Comparison of ENCODE assay signal across 7 cellular contexts in the genomic region with DNA sequence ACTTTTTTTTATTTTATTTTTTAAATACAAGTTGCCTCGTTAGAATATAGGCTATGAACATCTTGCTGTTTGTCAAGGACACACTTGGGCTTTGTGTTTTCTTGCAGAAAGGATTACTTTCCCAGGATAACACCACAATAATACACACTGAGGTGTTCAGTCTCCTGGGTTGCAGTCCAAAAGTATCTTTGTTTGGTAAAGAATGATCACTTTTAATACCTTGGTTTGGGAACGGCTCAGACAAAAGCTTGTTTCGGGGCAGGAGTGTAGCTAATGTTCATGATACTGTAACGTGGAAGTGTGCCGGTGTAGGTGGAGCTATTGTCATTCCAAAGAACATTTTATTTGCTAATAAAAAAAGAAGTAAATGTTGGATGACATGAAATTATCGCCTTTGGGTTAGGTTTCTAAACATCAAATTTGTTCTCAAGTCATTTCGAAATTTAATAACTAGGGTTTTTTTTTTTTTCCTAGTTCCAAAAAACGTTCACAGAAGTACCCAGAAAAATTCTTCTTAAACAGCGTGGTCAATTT. TPM values are rescaled to one million over a fixed set of nuclear protein-coding genes. Genes with fewer than 3 reads are reported as not detected.
DNase-seq lines count a peak whose midpoint lies in the region; ATAC-seq, FAIRE-seq and TF ChIP-seq lines count a peak whose summit lies in the region.

No MANE protein-coding gene starts in this region.

- H3K4me3 ChIP-seq in HL-60 (replicated peaks; ENCODE audit: insufficient read depth, low read length) = peak overlapping the region; percentile 93
- peak overlapping the region; percentile 61 for H3K4me3 ChIP-seq in hepatocyte
- peak overlapping the region; percentile 67 to 94 for H3K4me3 ChIP-seq in small intestine (ENCODE audit: low read depth in 1 of 2, low read length in 2 of 2)

- FAIRE-seq in small intestine (lab: Jason Lieb, UNC) = no peak

- WGBS in hepatocyte (ENCODE audit: low lambda C conversion rate, missing lambda C conversion rate) = 30% methylated on average over 9 of the region's 9 CpGs
- WGBS in small intestine, 3 donors = 5 to 11% (median 6%) methylated on average over 9 of the region's 9 CpGs

- H3K27ac ChIP-seq in HL-60 (replicated peaks) = peak overlapping the region; percentile 92
- H3K27ac ChIP-seq in VCaP = peak overlapping the region; percentile 98
- H3K27ac ChIP-seq in hepatocyte = peak overlapping the region; percentile 97
- no peak overlapping the region for H3K27ac ChIP-seq in small intestine (ENCODE audit: low read depth in 1 of 2, low read length in 1 of 2)

- no peaks in the 10 kb centered on the region for H3K27me3 ChIP-seq in HL-60 (ENCODE audit: insufficient read depth, poor library complexity, severe bottlenecking)
- H3K27me3 ChIP-seq in hepatocyte = no peaks in the 10 kb centered on the region
- H3K27me3 ChIP-seq in small intestine (ENCODE audit: control insufficient read depth in 2 of 2, insufficient read depth in 2 of 2, low read length in 2 of 2) = no peaks in the 10 kb centered on the region

- ATAC-seq in GM21360 (IDR thresholded peaks at IDR 0.05; ENCODE audit: unreplicated experiment) = no peak

- TF ChIP-seq CTCF in HL-60 (IDR thresholded peaks at IDR 0.05; ENCODE audit: insufficient read depth, low read length) = no peak
- no peak for TF ChIP-seq CTCF in VCaP (conservative IDR thresholded peaks at IDR 0.05)
- TF ChIP-seq CTCF in hepatocyte (IDR thresholded peaks at IDR 0.05; ENCODE audit: poor library complexity) = no peak

- peaks cover 54% of the 10 kb centered on the region for H4K20me1 ChIP-seq in hepatocyte (ENCODE audit: insufficient read depth, poor library complexity, severe bottlenecking)

- H3K4me2 ChIP-seq in hepatocyte = peak overlapping the region; percentile 80

- H3K36me3 ChIP-seq in hepatocyte (replicated peaks; ENCODE audit: insufficient read depth, low read depth) (no peaks in the 10 kb centered on the region), small intestine (ENCODE audit: control insufficient read depth in 2 of 2, insufficient read depth in 2 of 2, low read length in 2 of 2) (no peaks in the 10 kb centered on the region)

- no peaks in the 10 kb centered on the region for H3K9me2 ChIP-seq in hepatocyte (replicated peaks; ENCODE audit: insufficient read depth)

- H3K4me1 ChIP-seq in hepatocyte (ENCODE audit: insufficient read depth) (peaks cover 35% of the 10 kb centered on the region), small intestine (ENCODE audit: control insufficient read depth in 2 of 2, insufficient read depth in 1 of 2, low read depth in 1 of 2, low read length in 1 of 2) (no peaks in the 10 kb centered on the region)

- no peak overlapping the region for H2AFZ ChIP-seq in hepatocyte

- H3K9me3 ChIP-seq in hepatocyte (ENCODE audit: low read depth) (no peaks in the 10 kb centered on the region), small intestine (ENCODE audit: control insufficient read depth, low read depth) (no peaks in the 10 kb centered on the region)

- peaks cover 64% of the 10 kb centered on the region for H3K79me2 ChIP-seq in hepatocyte

- DNase-seq in HL-60 (ENCODE audit: low read depth in 1 of 2, low spot score in 1 of 2) (no peak), hepatocyte (ENCODE audit: low spot score) (no peak), small intestine (peak; percentile 24), NCI-H146 (lab: John Stamatoyannopoulos, UW) (no peak), DMS 273 treated with DMSO at 0.1 percent for 48 hours (lab: John Stamatoyannopoulos, UW) (no peak)

RNA-seq across cellular contexts. Expression of a gene that starts 1.2 kb away (rescaled TPM):
- total RNA-seq in hepatocyte = 208 and 217 TPM in 2 replicates
- polyA plus RNA-seq in hepatocyte = 178 and 179 TPM in 2 replicates
- 100 to 1,000 TPM; 158 to 229 (median 162) TPM for polyA plus RNA-seq in small intestine

RNA-seq across cellular contexts. Expression of a gene that starts 34.5 kb away (rescaled TPM):
- 0.43 and 0.72 TPM in 2 replicates for total RNA-seq in hepatocyte
- 0.66 and 1.2 TPM in 2 replicates for polyA plus RNA-seq in hepatocyte
- 1 to 10 TPM; 2.9 to 5.9 (median 5.8) TPM for polyA plus RNA-seq in small intestine

Comparison
In these comparisons a context has a peak if more than half of its experiments do, and no peak if none do; other contexts are left out.
1. H3K27ac ChIP-seq: peak in HL-60 (single experiment), VCaP (single experiment) and hepatocyte (single experiment); none in small intestine (0 of 2).
2. Peak in every context shown above with its lines, with median percentiles within 50 percentile points of each other: H3K4me3 ChIP-seq.